In genomic region chr15:57573151-57573550, GRCh38 we compare ENCODE assay signal across 29 cellular contexts. TPM values are rescaled to one million over a fixed set of nuclear protein-coding genes. Genes with fewer than 3 reads are reported as not detected.
"Had no signal": no experiment of that assay in that cellular context is flagged by ENCODE, and none has a peak within 500 bp of the region (broad histone marks: within the 10 kb centered on the region; RNA-seq: fewer than 3 reads in every experiment).

No MANE protein-coding gene starts in this region.

- H3K4me3 ChIP-seq: ascending aorta, breast epithelium, cardiac muscle cell, colonic mucosa had no signal

- H3K27ac Mint-ChIP-seq: activated CD4-positive, alpha-beta memory T cell treated with anti-CD3 and anti-CD28 coated beads for 36 hours; activated CD4-positive, alpha-beta T cell treated with anti-CD3 and anti-CD28 coated beads for 36 hours; activated CD4-positive, alpha-beta T cell treated with anti-CD3 and anti-CD28 coated beads, Interleukin-2, amount 10 ng/mL, durations not matched to agents 24 days and 14 days; activated CD8-positive, alpha-beta memory T cell treated with anti-CD3 and anti-CD28 coated beads, Interleukin-2, amount 10 ng/mL, durations not matched to agents 7 days and 5 days; activated CD8-positive, alpha-beta T cell treated with anti-CD3 and anti-CD28 coated beads, Interleukin-2, amount 10 ng/mL, durations not matched to agents 7 days and 5 days; activated naive CD4-positive, alpha-beta T cell treated with anti-CD3 and anti-CD28 coated beads for 36 hours; activated naive CD4-positive, alpha-beta T cell treated with anti-CD3 and anti-CD28 coated beads, Interleukin-2, amount 50 U/mL, for 24 hours; activated naive CD8-positive, alpha-beta T cell treated with anti-CD3 and anti-CD28 coated beads for 36 hours; activated T-helper 1 cell treated with anti-CD3 and anti-CD28 coated beads, Interleukin-12 subunit alpha, Interleukin-12 subunit beta, Interleukin-2, Interleukin-4 antibody, amounts not matched to agents 30 ng/mL and 10 ng/mL and 1 ng/mL, durations not matched to agents 14 hours and 24 hours and 36 hours; activated T-helper 2 cell treated with anti-CD3 and anti-CD28 coated beads, Interferon-gamma antibody, Interleukin-2, Interleukin-4, amounts not matched to agents 10 μg/mL and 5 μg/mL and 100 μg/mL, durations not matched to agents 14 hours and 24 hours and 36 hours; brain had no signal

- H3K27me3 Mint-ChIP-seq: activated naive CD4-positive, alpha-beta T cell treated with anti-CD3 and anti-CD28 coated beads, Interleukin-2, amount 50 U/mL, for 24 hours had no signal

- H3K36me3 Mint-ChIP-seq: activated CD4-positive, alpha-beta memory T cell treated with anti-CD3 and anti-CD28 coated beads for 36 hours; activated CD8-positive, alpha-beta memory T cell treated with anti-CD3 and anti-CD28 coated beads, Interleukin-2, amount 10 ng/mL, durations not matched to agents 7 days and 5 days; activated naive CD4-positive, alpha-beta T cell treated with anti-CD3 and anti-CD28 coated beads, Interleukin-2, amount 50 U/mL, for 24 hours; brain had no signal

- ATAC-seq: activated CD4-positive, alpha-beta T cell treated with anti-CD3 and anti-CD28 coated beads for 36 hours; activated CD8-positive, alpha-beta memory T cell treated with anti-CD3 and anti-CD28 coated beads, Interleukin-2, amount 10 ng/mL, durations not matched to agents 7 days and 5 days; activated CD8-positive, alpha-beta T cell treated with anti-CD3 and anti-CD28 coated beads, Interleukin-2, amount 10 ng/mL, durations not matched to agents 7 days and 5 days; esophagus mucosa had no signal

- H3K36me3 ChIP-seq: ascending aorta, breast epithelium, cardiac muscle cell, colonic mucosa had no signal

- H3K27me3 ChIP-seq: ascending aorta, breast epithelium, cardiac muscle cell, colonic mucosa had no signal

- H3K4me3 Mint-ChIP-seq: activated CD4-positive, alpha-beta memory T cell treated with anti-CD3 and anti-CD28 coated beads for 36 hours; activated CD4-positive, alpha-beta T cell treated with anti-CD3 and anti-CD28 coated beads for 36 hours; activated CD4-positive, alpha-beta T cell treated with anti-CD3 and anti-CD28 coated beads, Interleukin-2, amount 10 ng/mL, durations not matched to agents 24 days and 14 days; activated CD8-positive, alpha-beta memory T cell treated with anti-CD3 and anti-CD28 coated beads, Interleukin-2, amount 10 ng/mL, durations not matched to agents 7 days and 5 days; activated CD8-positive, alpha-beta T cell treated with anti-CD3 and anti-CD28 coated beads, Interleukin-2, amount 10 ng/mL, durations not matched to agents 7 days and 5 days; activated naive CD4-positive, alpha-beta T cell treated with anti-CD3 and anti-CD28 coated beads for 36 hours; activated naive CD4-positive, alpha-beta T cell treated with anti-CD3 and anti-CD28 coated beads, Interleukin-2, amount 50 U/mL, for 24 hours; activated naive CD8-positive, alpha-beta T cell treated with anti-CD3 and anti-CD28 coated beads for 36 hours; activated T-helper 1 cell treated with anti-CD3 and anti-CD28 coated beads, Interleukin-12 subunit alpha, Interleukin-12 subunit beta, Interleukin-2, Interleukin-4 antibody, amounts not matched to agents 30 ng/mL and 10 ng/mL and 1 ng/mL, durations not matched to agents 14 hours and 24 hours and 36 hours; brain had no signal

- DNase-seq: activated CD4-positive, alpha-beta memory T cell treated with anti-CD3 and anti-CD28 coated beads for 36 hours; activated CD4-positive, alpha-beta T cell treated with anti-CD3 and anti-CD28 coated beads for 36 hours; activated CD4-positive, alpha-beta T cell treated with anti-CD3 and anti-CD28 coated beads, Interleukin-2, amount 10 ng/mL, durations not matched to agents 24 days and 14 days; activated CD4-positive, CD25-positive, alpha-beta regulatory T cell; activated CD4-positive, CD25-positive, alpha-beta regulatory T cell treated with anti-CD3 and anti-CD28 coated beads, Interleukin-2, amount 50 U/mL, for 72 hours; activated CD8-positive, alpha-beta memory T cell treated with anti-CD3 and anti-CD28 coated beads, Interleukin-2, amount 10 ng/mL, durations not matched to agents 7 days and 5 days; activated CD8-positive, alpha-beta memory T cell treated with anti-CD3 and anti-CD28 coated beads, Interleukin-2, amount 50 U/mL, for 4 hours; activated CD8-positive, alpha-beta T cell treated with anti-CD3 and anti-CD28 coated beads, Interleukin-2, amount 10 ng/mL, durations not matched to agents 7 days and 5 days; activated effector memory CD4-positive, alpha-beta T cell treated with anti-CD3 and anti-CD28 coated beads, Interleukin-2, amount 50 U/mL, for 16 hours; activated naive CD4-positive, alpha-beta T cell treated with anti-CD3 and anti-CD28 coated beads for 36 hours; activated naive CD8-positive, alpha-beta T cell treated with anti-CD3 and anti-CD28 coated beads for 36 hours; activated T-cell treated with anti-CD3 and anti-CD28 coated beads, Interleukin-2, amount 50 U/mL, for 1 hour; activated T-cell treated with anti-CD3 and anti-CD28 coated beads, Interleukin-2, amount 50 U/mL, for 48 hours; central memory CD4-positive, alpha-beta T cell; cerebellar nuclear complex; colonic mucosa; effector CD8-positive, alpha-beta T cell; head of caudate nucleus; T-helper 2 cell had no signal

- H3K4me1 ChIP-seq: ascending aorta, breast epithelium, colonic mucosa had no signal

- H3K9me3 ChIP-seq: ascending aorta, breast epithelium, colonic mucosa had no signal

- H3K4me1 Mint-ChIP-seq: activated CD4-positive, alpha-beta T cell treated with anti-CD3 and anti-CD28 coated beads for 36 hours; activated CD4-positive, alpha-beta T cell treated with anti-CD3 and anti-CD28 coated beads, Interleukin-2, amount 10 ng/mL, durations not matched to agents 24 days and 14 days; activated CD8-positive, alpha-beta memory T cell treated with anti-CD3 and anti-CD28 coated beads, Interleukin-2, amount 10 ng/mL, durations not matched to agents 7 days and 5 days; activated naive CD4-positive, alpha-beta T cell treated with anti-CD3 and anti-CD28 coated beads, Interleukin-2, amount 50 U/mL, for 24 hours; activated naive CD8-positive, alpha-beta T cell treated with anti-CD3 and anti-CD28 coated beads for 36 hours had no signal

- H3K9me3 Mint-ChIP-seq: activated CD4-positive, alpha-beta memory T cell treated with anti-CD3 and anti-CD28 coated beads for 36 hours; activated naive CD4-positive, alpha-beta T cell treated with anti-CD3 and anti-CD28 coated beads for 36 hours; activated naive CD4-positive, alpha-beta T cell treated with anti-CD3 and anti-CD28 coated beads, Interleukin-2, amount 50 U/mL, for 24 hours; activated naive CD8-positive, alpha-beta T cell treated with anti-CD3 and anti-CD28 coated beads for 36 hours; activated T-helper 1 cell treated with anti-CD3 and anti-CD28 coated beads, Interleukin-12 subunit alpha, Interleukin-12 subunit beta, Interleukin-2, Interleukin-4 antibody, amounts not matched to agents 30 ng/mL and 10 ng/mL and 1 ng/mL, durations not matched to agents 14 hours and 24 hours and 36 hours; activated T-helper 2 cell treated with anti-CD3 and anti-CD28 coated beads, Interferon-gamma antibody, Interleukin-2, Interleukin-4, amounts not matched to agents 10 μg/mL and 5 μg/mL and 100 μg/mL, durations not matched to agents 14 hours and 24 hours and 36 hours had no signal

- H3K27ac ChIP-seq: ascending aorta, breast epithelium, cardiac muscle cell, colonic mucosa had no signal

RNA-seq across cellular contexts. Expression of gene MYZAP, which starts 18.6 kb away (rescaled TPM):
- total RNA-seq: activated CD4-positive, alpha-beta T cell treated with anti-CD3 and anti-CD28 coated beads, Interleukin-2, amount 10 ng/mL, durations not matched to agents 24 days and 14 days; activated CD8-positive, alpha-beta memory T cell treated with anti-CD3 and anti-CD28 coated beads for 36 hours; activated CD8-positive, alpha-beta memory T cell treated with anti-CD3 and anti-CD28 coated beads, Interleukin-2, amount 10 ng/mL, durations not matched to agents 7 days and 5 days; activated CD8-positive, alpha-beta T cell treated with anti-CD3 and anti-CD28 coated beads, Interleukin-2, amount 10 ng/mL, durations not matched to agents 7 days and 5 days; activated naive CD8-positive, alpha-beta T cell treated with anti-CD3 and anti-CD28 coated beads for 36 hours; activated T-helper 1 cell treated with anti-CD3 and anti-CD28 coated beads, Interleukin-12 subunit alpha, Interleukin-12 subunit beta, Interleukin-2, Interleukin-4 antibody, amounts not matched to agents 30 ng/mL and 10 ng/mL and 1 ng/mL, durations not matched to agents 14 hours and 24 hours and 36 hours; activated T-helper 2 cell treated with anti-CD3 and anti-CD28 coated beads, Interferon-gamma antibody, Interleukin-2, Interleukin-4, amounts not matched to agents 10 μg/mL and 5 μg/mL and 100 μg/mL, durations not matched to agents 14 hours and 24 hours and 36 hours; T-helper 1 cell treated with Interleukin-12 subunit alpha and Interleukin-12 subunit beta and Interleukin-4 antibody, amounts not matched to agents 30 ng/mL and 1 ng/mL, for 36 hours had no signal
